Comparison of ENCODE assay signal across 20 cellular contexts in genomic region chr2:235054497-235054896, GRCh38.
"Had no signal": no experiment of that assay in that cellular context is flagged by ENCODE, and none has a peak within 500 bp of the region (broad histone marks: within the 10 kb centered on the region; RNA-seq: fewer than 3 reads in every experiment).

No MANE protein-coding gene starts in this region.

- H3K27ac Mint-ChIP-seq: activated naive CD8-positive, alpha-beta T cell treated with anti-CD3 and anti-CD28 coated beads, Interleukin-2, amount 50 U/mL, for 24 hours; activated T-helper 1 cell treated with anti-CD3 and anti-CD28 coated beads, Interleukin-12 subunit alpha, Interleukin-12 subunit beta, Interleukin-2, Interleukin-4 antibody, amounts not matched to agents 30 ng/mL and 10 ng/mL and 1 ng/mL, durations not matched to agents 14 hours and 24 hours and 36 hours; immature natural killer cell; stimulated activated naive B cell treated with anti-CD40 and anti-IgM and Interleukin-4, amounts not matched to agents 10 μg/mL and 1 μg/mL and 100 μg/mL, for 72 hours had no signal

- H3K36me3 Mint-ChIP-seq: immature natural killer cell had no signal

- H3K9me3 Mint-ChIP-seq: activated naive CD8-positive, alpha-beta T cell treated with anti-CD3 and anti-CD28 coated beads, Interleukin-2, amount 50 U/mL, for 24 hours; activated T-helper 1 cell treated with anti-CD3 and anti-CD28 coated beads, Interleukin-12 subunit alpha, Interleukin-12 subunit beta, Interleukin-2, Interleukin-4 antibody, amounts not matched to agents 30 ng/mL and 10 ng/mL and 1 ng/mL, durations not matched to agents 14 hours and 24 hours and 36 hours; immature natural killer cell; stimulated activated naive B cell treated with anti-CD40 and anti-IgM and Interleukin-4, amounts not matched to agents 10 μg/mL and 1 μg/mL and 100 μg/mL, for 72 hours had no signal

- H3K4me1 Mint-ChIP-seq: activated naive CD8-positive, alpha-beta T cell treated with anti-CD3 and anti-CD28 coated beads, Interleukin-2, amount 50 U/mL, for 24 hours had no signal

- H3K4me3 ChIP-seq: colonic mucosa, gastrocnemius medialis, heart left ventricle, tibial nerve, uterus had no signal

- H3K27ac ChIP-seq: colonic mucosa, heart left ventricle, tibial nerve, uterus had no signal

- ATAC-seq: activated CD4-positive, CD25-positive, alpha-beta regulatory T cell treated with anti-CD3 and anti-CD28 coated beads, Interleukin-2, amount 50 U/mL, for 24 hours; activated naive CD8-positive, alpha-beta T cell treated with anti-CD3 and anti-CD28 coated beads, Interleukin-2, amount 50 U/mL, for 24 hours; gastrocnemius medialis; heart left ventricle had no signal

- H3K36me3 ChIP-seq: colonic mucosa, gastrocnemius medialis, uterus had no signal

- H3K4me3 Mint-ChIP-seq: activated naive CD8-positive, alpha-beta T cell treated with anti-CD3 and anti-CD28 coated beads, Interleukin-2, amount 50 U/mL, for 24 hours; activated T-helper 1 cell treated with anti-CD3 and anti-CD28 coated beads, Interleukin-12 subunit alpha, Interleukin-12 subunit beta, Interleukin-2, Interleukin-4 antibody, amounts not matched to agents 30 ng/mL and 10 ng/mL and 1 ng/mL, durations not matched to agents 14 hours and 24 hours and 36 hours; immature natural killer cell; nephron progenitor cell; stimulated activated naive B cell treated with anti-CD40 and anti-IgM and Interleukin-4, amounts not matched to agents 10 μg/mL and 1 μg/mL and 100 μg/mL, for 72 hours had no signal

- DNase-seq: activated CD4-positive, alpha-beta T cell treated with anti-CD3 and anti-CD28 coated beads, Interleukin-2, amount 50 U/mL, for 1 hour; activated CD8-positive, alpha-beta memory T cell treated with anti-CD3 and anti-CD28 coated beads for 24 hours; activated naive CD4-positive, alpha-beta T cell treated with Interleukin-2 at 50 U/mL for 16 hours; activated naive CD8-positive, alpha-beta T cell treated with anti-CD3 and anti-CD28 coated beads, Interleukin-2, amount 50 U/mL, for 24 hours; central memory CD4-positive, alpha-beta T cell; colonic mucosa; effector CD4-positive, alpha-beta T cell; gastrocnemius medialis; immature natural killer cell; nephron progenitor cell; stimulated activated CD4-positive, alpha-beta T cell treated with anti-CD3 and anti-CD28 coated beads, Interleukin-15, amount 100 ng/mL, for 24 hours; stimulated activated CD4-positive, alpha-beta T cell treated with anti-CD3 and anti-CD28 coated beads, Interleukin-4, amount 100 ng/mL, for 1 hour; stimulated activated naive B cell treated with anti-CD40 and anti-IgM and Interleukin-4, amounts not matched to agents 10 μg/mL and 1 μg/mL and 100 μg/mL, for 72 hours; T-helper 1 cell; T1000; uterus had no signal

- H3K27me3 ChIP-seq: colonic mucosa, gastrocnemius medialis, heart left ventricle, tibial nerve, uterus had no signal

- H3K9me3 ChIP-seq: colonic mucosa, gastrocnemius medialis, heart left ventricle, tibial nerve, uterus had no signal
